In genomic region chr15:90818251-90819210, GRCh38 we compare ENCODE assay signal across 9 cellular contexts. TPM values are rescaled to one million over a fixed set of nuclear protein-coding genes. Genes with fewer than 3 reads are reported as not detected.
DNase-seq lines count a peak whose midpoint lies in the region; ATAC-seq, FAIRE-seq and TF ChIP-seq lines count a peak whose summit lies in the region.
"Had no signal": no experiment of that assay in that cellular context is flagged by ENCODE, and none has a peak within 500 bp of the region (broad histone marks: within the 10 kb centered on the region; RNA-seq: fewer than 3 reads in every experiment).

No MANE protein-coding gene starts in this region.

- H3K9me2 ChIP-seq in PC-3 (replicated peaks; ENCODE audit: low read length), result no peaks in the 10 kb centered on the region

- peak; percentile 47 for ATAC-seq in HG02798 (IDR thresholded peaks at IDR 0.05; ENCODE audit: poor library complexity, unreplicated experiment)
- ATAC-seq in PC-3, result no peak
- no peak for ATAC-seq in HG03342 (IDR thresholded peaks at IDR 0.05; ENCODE audit: unreplicated experiment)

- no peaks in the 10 kb centered on the region for H3K79me1 ChIP-seq in H1 (ENCODE audit: low read depth, low read length)

- H3K14ac ChIP-seq in H1 (ENCODE audit: insufficient read length), result no peak overlapping the region

- FAIRE-seq in H1 (lab: Jason Lieb, UNC), result no peak
- FAIRE-seq in RCC 7860 (lab: Jason Lieb, UNC), result no peak
- FAIRE-seq: colon had no signal

- peak overlapping the region; percentile 17; the same call in 1 of the 2 replicates for H2BK12ac ChIP-seq in H1 (ENCODE audit: low read depth, low read length)

- DNase-seq in ELF-1 (ENCODE audit: low read depth, low spot score) (peak; percentile 46), PC-3 (no peak), H1 (ENCODE audit: low read depth in 1 of 2, low spot score in 2 of 2) (peak in 1 of 2 experiments; percentile 53), mucosa of gallbladder (ENCODE audit: low spot score) (no peak), RCC 7860 (ENCODE audit: low spot score) (no peak)
- peak; percentile 69 for DNase-seq in stimulated activated CD8-positive, alpha-beta memory T cell treated with anti-CD3 and anti-CD28 coated beads, Interleukin-4, amount 100 ng/mL, for 48 hours

- peak; percentile 59 to 73 for TF ChIP-seq RAD21 in H1 (IDR thresholded peaks at IDR 0.05 in 1 of 2, conservative IDR thresholded peaks at IDR 0.05 in 1 of 2; ENCODE audit: low read depth in 2 of 2, low read length in 2 of 2)

- no peak overlapping the region for H3K4ac ChIP-seq in H1 (replicated peaks; ENCODE audit: insufficient read length, low read depth, low read length)

- H2AK5ac ChIP-seq in H1 (ENCODE audit: low read depth, low read length), result peak overlapping the region; percentile 65; the same call in 1 of the 2 replicates

- H3K23ac ChIP-seq in H1 (ENCODE audit: insufficient read length), result no peak overlapping the region

- H3K9me3 ChIP-seq in PC-3 (ENCODE audit: low read length), result no peaks in the 10 kb centered on the region
- H3K9me3 ChIP-seq in H1 (ENCODE audit: insufficient read depth in 2 of 2, low read depth in 1 of 2, low read length in 1 of 2), result no peaks in the 10 kb centered on the region

- intact Hi-C loops in PC-3 (cut with micrococcal nuclease), result no loop called here

- peak overlapping the region; percentile 71 for H4K8ac ChIP-seq in H1 (ENCODE audit: extremely low read depth, insufficient read depth, low read length)

- no peak overlapping the region for H3K4me2 ChIP-seq in PC-3 (ENCODE audit: low read length)
- no peak overlapping the region for H3K4me2 ChIP-seq in H1 (ENCODE audit: insufficient read depth in 1 of 2, low read depth in 2 of 2, low read length in 2 of 2)

- H4K20me1 ChIP-seq in PC-3 (ENCODE audit: low read length) (no peaks in the 10 kb centered on the region), H1 (replicated peaks in 1 of 2; ENCODE audit: control insufficient read depth in 1 of 2, insufficient read depth in 2 of 2, low read length in 2 of 2) (no peaks in the 10 kb centered on the region)

- H2AFZ ChIP-seq in PC-3 (ENCODE audit: low read length), result no peak overlapping the region
- no peak overlapping the region for H2AFZ ChIP-seq in H1 (ENCODE audit: low read length)

- no peak overlapping the region for H3K27ac ChIP-seq in PC-3 (ENCODE audit: low read length)
- H3K27ac ChIP-seq in H1 (ENCODE audit: low read depth, low read length), result no peak overlapping the region

- no peak for TF ChIP-seq POLR2A in H1 (IDR thresholded peaks at IDR 0.05; ENCODE audit: control extremely low read depth in 1 of 2, low read depth in 2 of 2, low read length in 2 of 2)

- H3K4me3 ChIP-seq in PC-3 (ENCODE audit: low read length), result no peak overlapping the region
- H3K4me3 ChIP-seq in H1 (ENCODE audit: extremely low read depth in 1 of 4, insufficient read depth in 2 of 4, low read depth in 3 of 4, low read length in 4 of 4), result no peak overlapping the region

- no peak for TF ChIP-seq EP300 in H1 (IDR thresholded peaks at IDR 0.05; ENCODE audit: borderline replicate concordance in 1 of 2, low read depth in 2 of 2, low read length in 2 of 2)

- H4K91ac ChIP-seq in H1 (replicated peaks; ENCODE audit: insufficient read length, low read length), result peak overlapping the region; percentile 59

- no peaks in the 10 kb centered on the region for H3F3A ChIP-seq in PC-3 (ENCODE audit: low read length, unreplicated experiment)

- TF ChIP-seq CTCF in PC-3 (conservative IDR thresholded peaks at IDR 0.05; ENCODE audit: low read depth, low read length) (peak; percentile 20; the same call in 1 of the 2 replicates), H1 (IDR thresholded peaks at IDR 0.05; ENCODE audit: control extremely low read depth in 1 of 3, insufficient read depth in 1 of 3, low read depth in 1 of 3, low read length in 3 of 3) (peak; percentile 59 to 65 (median 63))

- no TSS peak for BruUV-seq in PC-3 (replicated peaks; lab: Mats Ljungman, UMichigan)

- H2BK20ac ChIP-seq in H1 (ENCODE audit: low read length), result no peak overlapping the region

- H3K56ac ChIP-seq in H1 (replicated peaks; ENCODE audit: insufficient read length, low read depth, low read length), result no peak overlapping the region

- H3K36me3 ChIP-seq in PC-3 (ENCODE audit: low read depth, low read length) (no peaks in the 10 kb centered on the region), H1 (ENCODE audit: control insufficient read depth in 2 of 4, insufficient read depth in 4 of 4, low read length in 3 of 4) (peaks cover 0 to 10% (median 1%) of the 10 kb centered on the region in 4 experiments; a peak in 3 of 8 replicates)

- H2BK15ac ChIP-seq in H1 (ENCODE audit: low read length), result 0 out of 2 replicates have a peak overlapping the region, but pooled peaks have one; percentile 81

- H3K27me3 ChIP-seq in PC-3 (ENCODE audit: low read length), result no peaks in the 10 kb centered on the region
- no peaks in the 10 kb centered on the region for H3K27me3 ChIP-seq in H1 (replicated peaks in 1 of 4; ENCODE audit: control insufficient read depth in 3 of 4, extremely low read depth in 1 of 4, insufficient read depth in 3 of 4, low read length in 3 of 4)

- POLR2A ChIA-PET in PC-3 (lab: Charles Lee; ENCODE audit: unreplicated experiment), result interaction anchor here (0.6 kb wide), 1 partner anchor 113 kb away, joined by 3 read pairs; no protein-coding TSS in a partner anchor
- POLR2A ChIA-PET in H1 (lab: Charles Lee; ENCODE audit: partially characterized antibody), result interaction anchor here (0.9 to 2.4 kb wide), 5 partner anchors 11 to 67 kb away, joined by 3 to 11 read pairs (median 4); no protein-coding TSS in a partner anchor

- peak overlapping the region; percentile 71; the same call in 1 of the 2 replicates for H2BK5ac ChIP-seq in H1 (ENCODE audit: low read depth, low read length)

- no peak overlapping the region for H4K5ac ChIP-seq in H1 (ENCODE audit: insufficient read length, low read depth, low read length)

- no peak overlapping the region for H2BK120ac ChIP-seq in H1 (replicated peaks; ENCODE audit: low read depth, low read length)

- H3K4me1 ChIP-seq in PC-3 (ENCODE audit: insufficient read depth, low read length) (no peaks in the 10 kb centered on the region), H1 (replicated peaks in 1 of 4; ENCODE audit: control insufficient read depth in 3 of 4, insufficient read depth in 4 of 4, low read length in 3 of 4) (peaks cover 9 to 20% (median 17%) of the 10 kb centered on the region in 4 experiments)

- 85% methylated on average over 24 of the region's 26 CpGs; no CpG with 5 or more reads in 1 of the 2 experiments for whole genome bisulfite sequencing in H1 (ENCODE audit: extremely low coverage in 1 of 2, insufficient coverage in 1 of 2, insufficient read length in 1 of 2, insufficient replicate concordance in 2 of 2, low coverage in 1 of 2, low lambda C conversion rate in 2 of 2, missing lambda C conversion rate in 1 of 2), 2 experiments

- H3K79me2 ChIP-seq in PC-3 (ENCODE audit: low read length), result no peaks in the 10 kb centered on the region
- no peaks in the 10 kb centered on the region for H3K79me2 ChIP-seq in H1 (ENCODE audit: control insufficient read depth in 1 of 2, insufficient read depth in 2 of 2, low read length in 2 of 2)

- H3K9ac ChIP-seq in PC-3 (ENCODE audit: low read length), result no peak overlapping the region
- no peak overlapping the region for H3K9ac ChIP-seq in H1 (replicated peaks in 1 of 4; ENCODE audit: extremely low read depth in 1 of 4, low read depth in 3 of 4, low read length in 3 of 4)

- CTCF ChIA-PET in PC-3 (lab: Charles Lee), result no interaction called here
- CTCF ChIA-PET in H1 (lab: Charles Lee; ENCODE audit: partially characterized antibody), result interaction anchor here (0.6 to 12.3 kb wide), 29 partner anchors 8 to 525 kb away, joined by 3 to 132 read pairs (median 4); partner anchors contain the start of genes FES, FURIN and UNC45A

- H3K18ac ChIP-seq in H1 (ENCODE audit: extremely low read depth, low read length), result no peak overlapping the region; the same call in 1 of the 2 replicates

- H3K23me2 ChIP-seq in H1 (ENCODE audit: low read depth, low read length), result no peaks in the 10 kb centered on the region

TF ChIP-seq in H1, 55 proteins besides CTCF, POLR2A, EP300 and RAD21:
- no peak for TF ChIP-seq EZH2 (IDR thresholded peaks at IDR 0.05; ENCODE audit: low read depth, low read length, severe bottlenecking)
- TF ChIP-seq YY1 (IDR thresholded peaks at IDR 0.05; ENCODE audit: low read depth, low read length), result no peak
- no peak for TF ChIP-seq NRF1 (IDR thresholded peaks at IDR 0.05; ENCODE audit: low read depth, low read length)
- TF ChIP-seq BCL11A (IDR thresholded peaks at IDR 0.05; ENCODE audit: low read depth in 2 of 2, low read length in 2 of 2), result no peak
- no peak for TF ChIP-seq SIRT6 (IDR thresholded peaks at IDR 0.05; ENCODE audit: low read length)
- no peak for TF ChIP-seq E2F6 (IDR thresholded peaks at IDR 0.05)

RNA-seq across cellular contexts. Expression of gene FURIN, which starts 49.9 kb away (rescaled TPM):
- total RNA-seq in PC-3 (2014; rRNA removed), result 39.1 and 44.2 TPM in 2 replicates
- total RNA-seq in H1 (2021; fragmentation: NEBNext Ultra II Directional; extraction: Animal tissue kit (Norgen Biotek cat#: 25700)), result 28.0 and 32.1 TPM in 2 replicates
- 15.8 and 22.5 TPM in 2 replicates for polyA plus RNA-seq in H1 (2011; rRNA removed)
- 14.1 TPM for polyA plus RNA-seq in H1 (2011; cell fraction: cytosol; rRNA removed)
- polyA plus RNA-seq in H1 (2011; cell fraction: nucleus; rRNA removed), result 23.4 TPM
- 14.0 to 24.5 TPM (median 23.1 TPM) in 4 replicates for polyA plus RNA-seq in H1 (2012, experiment 1 of 2)
- 21.8 TPM for polyA plus RNA-seq in H1 (2012, experiment 2 of 2)
- 25.4 TPM for polyA plus RNA-seq in H1 (2013, experiment 1 of 2)
- 27.3 TPM for polyA plus RNA-seq in H1 (2013, experiment 2 of 2)
- 14.0 and 17.4 TPM in 2 replicates for polyA minus RNA-seq in H1 (2011; rRNA and poly(A)+ RNA removed)
- polyA minus RNA-seq in H1 (2011; cell fraction: cytosol; rRNA and poly(A)+ RNA removed), result 17.1 TPM
- 12.8 TPM for polyA minus RNA-seq in H1 (2011; cell fraction: nucleus; rRNA and poly(A)+ RNA removed)
- 33.8 TPM for total RNA-seq in mucosa of gallbladder

Comparison
In these comparisons a context has a peak if more than half of its experiments do, and no peak if none do; other contexts are left out.
1. DNase-seq: peak in ELF-1 (single experiment) and stimulated activated CD8-positive, alpha-beta memory T cell treated with anti-CD3 and anti-CD28 coated beads, Interleukin-4, amount 100 ng/mL, for 48 hours (single experiment); none in PC-3 (single experiment), mucosa of gallbladder (single experiment) and RCC 7860 (single experiment).